14 cellular contexts compared by ENCODE assay signal in the genomic region with DNA sequence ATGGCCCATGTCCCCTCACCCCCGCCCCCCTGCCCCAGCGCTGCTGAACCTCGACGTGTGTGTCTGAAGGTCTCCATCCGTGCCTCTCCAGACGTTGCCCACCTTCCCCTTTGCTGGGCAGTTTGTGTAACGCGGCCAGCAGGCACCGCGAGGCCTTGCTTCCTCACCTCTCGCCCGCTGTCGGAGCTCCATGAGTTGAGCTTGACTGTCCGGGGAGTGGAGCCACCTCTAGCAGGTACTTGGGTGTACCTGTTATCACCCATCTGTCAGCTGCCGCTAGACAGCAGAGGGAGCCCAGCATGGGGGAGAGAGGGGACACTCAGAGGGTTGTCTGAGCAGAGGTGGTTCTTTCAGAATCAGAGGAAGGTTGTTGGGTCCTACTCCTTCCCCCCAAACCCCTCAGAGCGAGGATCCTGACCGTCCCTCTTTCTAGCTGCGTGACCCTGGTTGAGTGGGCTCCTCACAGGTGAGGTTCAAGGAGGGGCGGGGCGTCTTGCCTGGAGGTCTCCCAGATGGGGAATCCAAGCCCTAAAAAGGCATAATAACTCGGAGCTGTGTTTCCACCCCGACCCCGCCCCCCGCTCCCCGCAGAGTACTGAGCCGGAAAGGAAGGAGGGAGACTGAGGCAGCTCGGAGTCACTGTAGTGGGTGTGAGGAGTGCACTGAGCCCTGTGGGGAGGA.
DNase-seq lines count a peak whose midpoint lies in the region; ATAC-seq and TF ChIP-seq lines count a peak whose summit lies in the region.
"Had no signal": no experiment of that assay in that cellular context is flagged by ENCODE, and none has a peak within 500 bp of the region (broad histone marks: within the 10 kb centered on the region; RNA-seq: fewer than 3 reads in every experiment).

No MANE protein-coding gene starts in this region.

- intact Hi-C loops in spleen (cut with DNase I; ENCODE audit: low total_unique reads): no loop called here

- TF ChIP-seq CTCF in smooth muscle cell (IDR thresholded peaks at IDR 0.05; ENCODE audit: borderline replicate concordance, insufficient read depth, poor library complexity, severe bottlenecking) (no peak), spleen (IDR thresholded peaks at IDR 0.05 in 8 of 11, conservative IDR thresholded peaks at IDR 0.05 in 3 of 11) (no peak)

- H3K27ac ChIP-seq in iPS-18a (ENCODE audit: low read length) (no peak overlapping the region), smooth muscle cell (ENCODE audit: low read depth) (no peak overlapping the region), spleen (no peak overlapping the region)
- H3K27ac ChIP-seq: BLaER1, SJCRH30 had no signal

- no peak overlapping the region for H2AFZ ChIP-seq in smooth muscle cell (ENCODE audit: low read depth)

- 42% methylated on average over 27 of the region's 27 CpGs for WGBS in smooth muscle cell (ENCODE audit: low lambda C conversion rate)
- WGBS in spleen, 5 donors: 54 to 78% (median 67%) methylated on average over 26 to 27 of the region's 27 CpGs

- H3K79me2 ChIP-seq in smooth muscle cell (ENCODE audit: low read depth): no peaks in the 10 kb centered on the region

- H4K20me1 ChIP-seq in smooth muscle cell (ENCODE audit: low read depth): no peaks in the 10 kb centered on the region

- H3F3A ChIP-seq in smooth muscle cell (ENCODE audit: low read depth): peaks cover 4% of the 10 kb centered on the region

- H3K36me3 ChIP-seq in ES-I3 (ENCODE audit: insufficient read depth, low read length): no peaks in the 10 kb centered on the region
- no peaks in the 10 kb centered on the region for H3K36me3 ChIP-seq in NT2/D1 (ENCODE audit: insufficient read depth, insufficient read length, low read length)
- H3K36me3 ChIP-seq in iPS-18a (ENCODE audit: control insufficient read depth, low read depth, low read length): no peaks in the 10 kb centered on the region
- H3K36me3 ChIP-seq in smooth muscle cell (ENCODE audit: low read depth): no peaks in the 10 kb centered on the region
- H3K36me3 ChIP-seq in spleen: no peaks in the 10 kb centered on the region
- H3K36me3 ChIP-seq: BLaER1, heart left ventricle, lower lobe of right lung, SJCRH30 had no signal

- DNase-seq in NT2/D1 (ENCODE audit: low read depth, low spot score) (no peak), smooth muscle cell (lab: John Stamatoyannopoulos, UW; ENCODE audit: unreplicated experiment) (no peak), NCI-H2227 (lab: John Stamatoyannopoulos, UW; ENCODE audit: unreplicated experiment) (no peak), spleen (no peak), amniotic stem cell (lab: John Stamatoyannopoulos, UW) (no peak)
- DNase-seq: erythroblast, NCI-H146, SJCRH30 had no signal

- no peak for TF ChIP-seq POLR2A in spleen (IDR thresholded peaks at IDR 0.05)

- no peaks in the 10 kb centered on the region for H3K9me3 ChIP-seq in ES-I3 (ENCODE audit: control insufficient read depth, insufficient read depth, low read length)
- H3K9me3 ChIP-seq in NT2/D1 (ENCODE audit: insufficient read depth, low read length): no peaks in the 10 kb centered on the region; the same call in 1 of the 2 replicates
- H3K9me3 ChIP-seq in iPS-18a (ENCODE audit: control insufficient read depth, low read depth, low read length): no peaks in the 10 kb centered on the region
- no peaks in the 10 kb centered on the region for H3K9me3 ChIP-seq in smooth muscle cell (replicated peaks; ENCODE audit: low read depth)
- H3K9me3 ChIP-seq in spleen: peaks cover 0 to 3% (median 0%) of the 10 kb centered on the region in 8 donors
- H3K9me3 ChIP-seq: lower lobe of right lung, SJCRH30 had no signal

- H3K4me2 ChIP-seq in smooth muscle cell: peak overlapping the region; percentile 85

- no peak for ATAC-seq in GM21381 (IDR thresholded peaks at IDR 0.05; ENCODE audit: unreplicated experiment)

- peak overlapping the region; percentile 14; the same call in 1 of the 2 replicates for H3K9ac ChIP-seq in ES-I3 (ENCODE audit: low read depth, low read length)
- H3K9ac ChIP-seq in NT2/D1 (ENCODE audit: insufficient read length, low read depth): peak overlapping the region; percentile 84
- no peak overlapping the region for H3K9ac ChIP-seq in iPS-18a (ENCODE audit: low read length)
- H3K9ac ChIP-seq in smooth muscle cell (ENCODE audit: low read depth): no peak overlapping the region

- H3K27me3 ChIP-seq in NT2/D1 (ENCODE audit: insufficient read depth, insufficient read length) (peaks cover 39% of the 10 kb centered on the region), iPS-18a (ENCODE audit: control insufficient read depth, insufficient read depth, low read length) (peaks cover 68% of the 10 kb centered on the region), smooth muscle cell (ENCODE audit: low read depth) (no peaks in the 10 kb centered on the region), spleen (replicated peaks in 1 of 7) (peaks cover 0 to 55% (median 27%) of the 10 kb centered on the region in 7 donors)

- H3K4me1 ChIP-seq in ES-I3 (ENCODE audit: insufficient read depth, low read length): peaks cover 3% of the 10 kb centered on the region; the same call in 1 of the 2 replicates
- peaks cover 17% of the 10 kb centered on the region for H3K4me1 ChIP-seq in NT2/D1 (ENCODE audit: insufficient read depth, insufficient read length)
- H3K4me1 ChIP-seq in iPS-18a (ENCODE audit: control insufficient read depth, low read depth, low read length): peaks cover 15% of the 10 kb centered on the region
- H3K4me1 ChIP-seq in smooth muscle cell (ENCODE audit: low read depth): peaks cover 16% of the 10 kb centered on the region
- H3K4me1 ChIP-seq in spleen: peaks cover 14 to 39% (median 31%) of the 10 kb centered on the region in 6 donors
- H3K4me1 ChIP-seq: SJCRH30 had no signal

- H3K4me3 ChIP-seq in NT2/D1 (ENCODE audit: insufficient read length, low read depth) (no peak overlapping the region), iPS-18a (ENCODE audit: low read length) (peak overlapping the region; percentile 34), smooth muscle cell (no peak overlapping the region), spleen (peak overlapping the region in 1 of 8 donors; percentile 68)
- H3K4me3 ChIP-seq: SJCRH30 had no signal

Comparison
In these comparisons a context has a peak if more than half of its experiments do, and no peak if none do; other contexts are left out.
1. H3K9ac ChIP-seq: peak in ES-I3 (single experiment) and NT2/D1 (single experiment); none in iPS-18a (single experiment) and smooth muscle cell (single experiment).